ENCODE assay signal across 6 cellular contexts in genomic region chr17:76715462-76715830, GRCh38. TPM values are rescaled to one million over a fixed set of nuclear protein-coding genes. Genes with fewer than 3 reads are reported as not detected.
DNase-seq lines count a peak whose midpoint lies in the region; ATAC-seq, FAIRE-seq and TF ChIP-seq lines count a peak whose summit lies in the region.

No MANE protein-coding gene starts in this region.

- H2AFZ ChIP-seq in astrocyte (ENCODE audit: low read depth, low read length), result no peak overlapping the region

- H3K27ac Mint-ChIP-seq in IgD-negative memory B cell (peak overlapping the region; percentile 77 to 93 (median 92)), astrocyte (ENCODE audit: unreplicated experiment) (peak overlapping the region; percentile 97)

- peaks cover 21 to 27% (median 21%) of the 10 kb centered on the region in 3 donors for H3K4me1 Mint-ChIP-seq in IgD-negative memory B cell
- H3K4me1 Mint-ChIP-seq in astrocyte (ENCODE audit: low read depth, unreplicated experiment), result peaks cover 25% of the 10 kb centered on the region

- no peak overlapping the region for H3K4me3 ChIP-seq in astrocyte (ENCODE audit: insufficient read depth, low read depth, low read length)

- no peaks in the 10 kb centered on the region for H3K27me3 ChIP-seq in astrocyte (ENCODE audit: insufficient read depth, low read length)

- peak overlapping the region; percentile 86 for H3K9ac ChIP-seq in astrocyte (ENCODE audit: low read length)

- no peak for TF ChIP-seq CTCF in astrocyte (IDR thresholded peaks at IDR 0.05; ENCODE audit: insufficient read depth, low read depth, low read length)

- H3K36me3 Mint-ChIP-seq in IgD-negative memory B cell, result peaks cover 2% of the 10 kb centered on the region
- H3K36me3 Mint-ChIP-seq in astrocyte (ENCODE audit: low read depth, unreplicated experiment), result peaks cover 14% of the 10 kb centered on the region

- H3K27me3 Mint-ChIP-seq in IgD-negative memory B cell (no peaks in the 10 kb centered on the region), astrocyte (ENCODE audit: low read depth, unreplicated experiment) (no peaks in the 10 kb centered on the region)

- peaks cover 65% of the 10 kb centered on the region for H4K20me1 ChIP-seq in astrocyte (ENCODE audit: insufficient read depth, low read length)

- no peak for FAIRE-seq in astrocyte (lab: Jason Lieb, UNC)

- H3K4me1 ChIP-seq in astrocyte (ENCODE audit: insufficient read depth, low read length), result peaks cover 38% of the 10 kb centered on the region

- intact Hi-C loops in sciatic nerve (cut with DNase I), result no loop called here

- no peaks in the 10 kb centered on the region for H3K9me3 Mint-ChIP-seq in IgD-negative memory B cell
- no peaks in the 10 kb centered on the region for H3K9me3 Mint-ChIP-seq in astrocyte (ENCODE audit: unreplicated experiment)

- ATAC-seq in sciatic nerve (no peak), GM21529 (IDR thresholded peaks at IDR 0.05; ENCODE audit: unreplicated experiment) (no peak), GM18909 (IDR thresholded peaks at IDR 0.05; ENCODE audit: poor library complexity, unreplicated experiment) (no peak)

- no peak for DNase-seq in astrocyte (ENCODE audit: low read depth)
- peak; percentile 40 for DNase-seq in sciatic nerve (ENCODE audit: low spot score)
- no peak for DNase-seq in erythroblast (lab: John Stamatoyannopoulos, UW)

- peaks cover 47% of the 10 kb centered on the region for H3K79me2 ChIP-seq in astrocyte (ENCODE audit: insufficient read depth, low read length)

- peak overlapping the region; percentile 99 for H3K27ac ChIP-seq in astrocyte (ENCODE audit: low read depth, low read length)

- H3K36me3 ChIP-seq in astrocyte (ENCODE audit: insufficient read depth, low read length), result peaks cover 38% of the 10 kb centered on the region

- H3K4me2 ChIP-seq in astrocyte (ENCODE audit: low read length), result peak overlapping the region; percentile 78

- peak overlapping the region in 2 of 4 donors; percentile 61 to 75 for H3K4me3 Mint-ChIP-seq in IgD-negative memory B cell
- peak overlapping the region; percentile 36 for H3K4me3 Mint-ChIP-seq in astrocyte (ENCODE audit: unreplicated experiment)

- no peaks in the 10 kb centered on the region for H3K9me3 ChIP-seq in astrocyte (ENCODE audit: insufficient read depth, low read depth, low read length)

- TF ChIP-seq POLR2A in erythroblast (IDR thresholded peaks at IDR 0.05; ENCODE audit: low read length), result no peak

RNA-seq across cellular contexts. Expression of gene MXRA7, which starts 4.7 kb away (rescaled TPM):
- 2.7 TPM for polyA plus RNA-seq in IgD-negative memory B cell
- 177 and 179 TPM in 2 replicates for total RNA-seq in astrocyte
- total RNA-seq in sciatic nerve, result 185 TPM

RNA-seq across cellular contexts. Expression of gene JMJD6, which starts 11.0 kb away (rescaled TPM):
- polyA plus RNA-seq in IgD-negative memory B cell, result 41.4 TPM
- 45.5 and 47.2 TPM in 2 replicates for total RNA-seq in astrocyte
- total RNA-seq in sciatic nerve, result 37.2 TPM

RNA-seq across cellular contexts. Expression of gene METTL23, which starts 11.2 kb away (rescaled TPM):
- 121 TPM for polyA plus RNA-seq in IgD-negative memory B cell
- total RNA-seq in astrocyte, result 24.3 and 26.0 TPM in 2 replicates
- 29.1 TPM for total RNA-seq in sciatic nerve

RNA-seq across cellular contexts. Expression of gene SRSF2, which starts 21.7 kb away (rescaled TPM):
- 152 TPM for polyA plus RNA-seq in IgD-negative memory B cell
- total RNA-seq in astrocyte, result 143 and 176 TPM in 2 replicates
- 154 TPM for total RNA-seq in sciatic nerve

RNA-seq across cellular contexts. Expression of gene MFSD11, which starts 22.5 kb away (rescaled TPM):
- 17.5 TPM for polyA plus RNA-seq in IgD-negative memory B cell
- total RNA-seq in astrocyte, result 20.1 and 20.9 TPM in 2 replicates
- total RNA-seq in sciatic nerve, result 30.3 TPM
